ENCODE assay signal across 8 cellular contexts in the genomic region with DNA sequence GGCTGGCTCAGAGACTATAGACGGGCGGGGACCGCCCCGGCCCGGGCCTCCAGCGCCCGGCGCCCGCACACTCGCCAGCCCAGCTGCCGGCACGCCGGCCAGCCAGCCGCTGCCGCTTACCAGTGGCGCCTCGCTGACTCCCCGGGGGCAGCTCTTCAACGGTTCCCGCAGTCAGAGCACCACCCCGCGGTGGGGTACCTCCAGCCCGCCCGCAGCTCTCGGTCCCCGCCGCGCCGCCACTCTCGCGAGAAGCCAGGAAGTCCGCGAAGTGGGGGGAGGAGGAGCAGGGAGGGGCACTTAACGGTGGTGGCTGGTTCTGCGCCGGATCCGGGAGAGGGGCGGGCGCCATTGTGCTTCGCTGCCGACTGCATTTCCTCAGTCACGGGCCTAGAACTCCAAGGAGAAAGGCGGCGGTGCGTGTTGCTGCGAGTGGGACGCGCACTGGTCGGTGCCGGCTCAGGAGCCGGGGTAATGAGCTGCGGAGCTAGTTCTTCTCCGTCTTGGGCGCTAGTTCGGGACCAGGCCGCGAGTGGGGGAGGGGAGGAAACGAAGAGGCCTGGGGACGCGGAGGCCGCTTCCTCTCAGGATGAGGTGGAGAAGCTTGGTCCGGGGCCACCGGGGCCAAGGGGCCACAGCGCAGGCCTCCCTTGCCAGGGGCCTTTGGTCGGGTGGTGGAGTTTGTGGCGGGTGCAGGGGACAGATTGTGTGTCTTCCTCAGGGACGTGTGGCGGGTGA.
DNase-seq lines count a peak whose midpoint lies in the region; ATAC-seq and TF ChIP-seq lines count a peak whose summit lies in the region.

A gene with protein sequence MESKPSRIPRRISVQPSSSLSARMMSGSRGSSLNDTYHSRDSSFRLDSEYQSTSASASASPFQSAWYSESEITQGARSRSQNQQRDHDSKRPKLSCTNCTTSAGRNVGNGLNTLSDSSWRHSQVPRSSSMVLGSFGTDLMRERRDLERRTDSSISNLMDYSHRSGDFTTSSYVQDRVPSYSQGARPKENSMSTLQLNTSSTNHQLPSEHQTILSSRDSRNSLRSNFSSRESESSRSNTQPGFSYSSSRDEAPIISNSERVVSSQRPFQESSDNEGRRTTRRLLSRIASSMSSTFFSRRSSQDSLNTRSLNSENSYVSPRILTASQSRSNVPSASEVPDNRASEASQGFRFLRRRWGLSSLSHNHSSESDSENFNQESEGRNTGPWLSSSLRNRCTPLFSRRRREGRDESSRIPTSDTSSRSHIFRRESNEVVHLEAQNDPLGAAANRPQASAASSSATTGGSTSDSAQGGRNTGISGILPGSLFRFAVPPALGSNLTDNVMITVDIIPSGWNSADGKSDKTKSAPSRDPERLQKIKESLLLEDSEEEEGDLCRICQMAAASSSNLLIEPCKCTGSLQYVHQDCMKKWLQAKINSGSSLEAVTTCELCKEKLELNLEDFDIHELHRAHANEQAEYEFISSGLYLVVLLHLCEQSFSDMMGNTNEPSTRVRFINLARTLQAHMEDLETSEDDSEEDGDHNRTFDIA (plus strand): TSS at position 313 of the 735 bp plus-strand sequence. CDS start 16,517 bp downstream, outside the sequence.

- DNase-seq in AG09319 (ENCODE audit: extremely low read depth, low read depth) (peak; percentile 90), NCI-H345 (lab: John Stamatoyannopoulos, UW) (peak; percentile 90), islet precursor cell (peak; percentile 99)
- DNase-seq in activated CD4-positive, CD25-positive, alpha-beta regulatory T cell (lab: John Stamatoyannopoulos, UW): peak; percentile 93 to 98 (median 94)
- DNase-seq in central memory CD4-positive, alpha-beta T cell: peak; percentile 97
- peak; percentile 94 to 96 (median 95) for DNase-seq in stimulated activated CD4-positive, alpha-beta T cell treated with anti-CD3 and anti-CD28 coated beads, Interleukin-12 subunit alpha, Interleukin-12 subunit beta, amount 100 ng/mL, for 48 hours (ENCODE audit: low read depth in 2 of 3, low spot score in 1 of 3)

- peak; percentile 58 for TF ChIP-seq CTCF in AG09319 (IDR thresholded peaks at IDR 0.05; ENCODE audit: low read depth, low read length)

- ATAC-seq in GM19023 (IDR thresholded peaks at IDR 0.05; ENCODE audit: unreplicated experiment) (peak; percentile 95), HG03280 (IDR thresholded peaks at IDR 0.05; ENCODE audit: unreplicated experiment) (peak; percentile 91)

Comparison
In these comparisons a context has a peak if more than half of its experiments do, and no peak if none do; other contexts are left out.
1. Peak in every context shown above with its lines: DNase-seq and ATAC-seq.